In genomic region chr6:25218346-25218745, GRCh38 we compare ENCODE assay signal across 1 cellular context.
TF ChIP-seq lines count a peak whose summit lies in the region.

No MANE protein-coding gene starts in this region.

TF ChIP-seq in GM23338, 12 proteins besides CTCF, POLR2A, EP300 and RAD21 (continued from another document):
- TF ChIP-seq REST (IDR thresholded peaks at IDR 0.05; ENCODE audit: unreplicated experiment): no peak
- TF ChIP-seq JUNB (IDR thresholded peaks at IDR 0.05; ENCODE audit: unreplicated experiment): no peak
- no peak for TF ChIP-seq ZNF114 (CRISPR knock-in tag; IDR thresholded peaks at IDR 0.05)
